Comparison of ENCODE assay signal across 16 cellular contexts in genomic region chr12:85782711-85783110, GRCh38. TPM values are rescaled to one million over a fixed set of nuclear protein-coding genes. Genes with fewer than 3 reads are reported as not detected.
DNase-seq lines count a peak whose midpoint lies in the region; FAIRE-seq and TF ChIP-seq lines count a peak whose summit lies in the region.
"Had no signal": no experiment of that assay in that cellular context is flagged by ENCODE, and none has a peak within 500 bp of the region (broad histone marks: within the 10 kb centered on the region; RNA-seq: fewer than 3 reads in every experiment).

No MANE protein-coding gene starts in this region.

- H3K27me3 ChIP-seq in small intestine (ENCODE audit: control insufficient read depth in 2 of 2, insufficient read depth in 2 of 2, low read length in 2 of 2) (no peaks in the 10 kb centered on the region), vagina (no peaks in the 10 kb centered on the region)

- no peaks in the 10 kb centered on the region for H3K36me3 ChIP-seq in small intestine (ENCODE audit: control insufficient read depth in 2 of 2, insufficient read depth in 2 of 2, low read length in 2 of 2)
- H3K36me3 ChIP-seq in vagina = no peaks in the 10 kb centered on the region

- no peak for FAIRE-seq in small intestine (lab: Jason Lieb, UNC)

- H3K4me3 ChIP-seq in epithelial cell of esophagus (ENCODE audit: low read length) (no peak overlapping the region), small intestine (ENCODE audit: low read depth in 1 of 2, low read length in 2 of 2) (no peak overlapping the region), vagina (no peak overlapping the region)

- no peak for TF ChIP-seq POLR2A in vagina (IDR thresholded peaks at IDR 0.05)

- H3K9me3 ChIP-seq in small intestine (ENCODE audit: control insufficient read depth, low read depth) = no peaks in the 10 kb centered on the region
- H3K9me3 ChIP-seq in vagina = no peaks in the 10 kb centered on the region

- no peaks in the 10 kb centered on the region for H3K4me1 ChIP-seq in small intestine (ENCODE audit: control insufficient read depth in 2 of 2, insufficient read depth in 1 of 2, low read depth in 1 of 2, low read length in 1 of 2)
- H3K4me1 ChIP-seq in vagina = no peaks in the 10 kb centered on the region

- DNase-seq in NCI-H82 (lab: John Stamatoyannopoulos, UW) (peak; percentile 49), NCI-H82 treated with DMSO at 0.1 percent for 48 hours (lab: John Stamatoyannopoulos, UW; ENCODE audit: unreplicated experiment) (no peak), NCI-H146 (lab: John Stamatoyannopoulos, UW) (peak; percentile 74), epithelial cell of esophagus (ENCODE audit: low read depth) (peak; percentile 46), small intestine (peak; percentile 61), foreskin melanocyte (no peak), AML-193 (lab: John Stamatoyannopoulos, UW) (no peak), vagina (ENCODE audit: extremely low spot score in 2 of 2) (no peak)
- DNase-seq: CD8-positive, alpha-beta T cell; H7; Karpas-422; NCI-H2171; NCI-H446 treated with DMSO at 0.1 percent for 48 hours; NK-92 treated with Interleukin-12 subunit alpha and Interleukin-12 subunit beta, amount 100 ng/mL, for 24 hours; OCI-M1; T-cell had no signal

- WGBS in small intestine, 3 donors = 32 to 69% (median 63%) methylated on average over 1 of the region's 1 CpG

- intact Hi-C loops in vagina (cut with DNase I) = no loop called here

- H3K27ac ChIP-seq in small intestine (ENCODE audit: low read depth in 1 of 2, low read length in 1 of 2) = no peak overlapping the region
- H3K27ac ChIP-seq in vagina = no peak overlapping the region

- no peak for TF ChIP-seq CTCF in epithelial cell of esophagus (IDR thresholded peaks at IDR 0.05; ENCODE audit: insufficient read depth, low read depth, low read length, missing control alignments)
- no peak for TF ChIP-seq CTCF in vagina (IDR thresholded peaks at IDR 0.05)

RNA-seq across cellular contexts. Expression of gene RASSF9, which starts 53.5 kb away (rescaled TPM):
- polyA plus RNA-seq in small intestine = 1 to 10 TPM in 1 of 3 donors, under 1 TPM in 2; 0.27 to 1.5 (median 0.45) TPM
- 1.7 TPM for total RNA-seq in vagina
- total RNA-seq: CD8-positive, alpha-beta T cell; T-cell had no signal

Comparison
In these comparisons a context has a peak if more than half of its experiments do, and no peak if none do; other contexts are left out.
1. DNase-seq: peak in NCI-H82 (single experiment), NCI-H146 (single experiment), epithelial cell of esophagus (single experiment) and small intestine (single experiment); none in NCI-H82 treated with DMSO at 0.1 percent for 48 hours (single experiment), foreskin melanocyte (single experiment), AML-193 (0 of 2) and vagina (0 of 2).